Comparison of ENCODE assay signal across 16 cellular contexts in genomic region chr2:85095094-85095493, GRCh38. TPM values are rescaled to one million over a fixed set of nuclear protein-coding genes. Genes with fewer than 3 reads are reported as not detected.
DNase-seq lines count a peak whose midpoint lies in the region; FAIRE-seq and TF ChIP-seq lines count a peak whose summit lies in the region.
"Had no signal": no experiment of that assay in that cellular context is flagged by ENCODE, and none has a peak within 500 bp of the region (broad histone marks: within the 10 kb centered on the region; RNA-seq: fewer than 3 reads in every experiment).

No MANE protein-coding gene starts in this region.

- DNase-seq in EL = peak; percentile 33
- peak; percentile 8 for DNase-seq in M059J (ENCODE audit: low read depth)
- DNase-seq in choroid plexus epithelial cell (ENCODE audit: low read depth) = peak; percentile 49
- peak; percentile 37 for DNase-seq in mesenchymal stem cell
- DNase-seq in NCI-H1092 (lab: John Stamatoyannopoulos, UW) = no peak
- no peak for DNase-seq in amniotic stem cell (lab: John Stamatoyannopoulos, UW)
- DNase-seq in small intestine = no peak
- DNase-seq: NCI-H1048; NCI-H1694; NCI-H2107; NCI-H69; NK-92 treated with Interleukin-12 subunit alpha and Interleukin-12 subunit beta, amount 100 ng/mL, for 24 hours; SIG-M5 had no signal

- H2BK12ac ChIP-seq in mesenchymal stem cell (ENCODE audit: low read length in 2 of 2) = no peak overlapping the region

- no peak for FAIRE-seq in small intestine (lab: Jason Lieb, UNC)
- FAIRE-seq: GM18507 had no signal

- no peak overlapping the region for H3K18ac ChIP-seq in mesenchymal stem cell (ENCODE audit: low read depth in 1 of 2, low read length in 2 of 2)

- no peak overlapping the region for H2BK120ac ChIP-seq in mesenchymal stem cell (ENCODE audit: low read depth, low read length)

- no peak overlapping the region for H3K23ac ChIP-seq in mesenchymal stem cell (ENCODE audit: low read length in 2 of 2)

- H2AFZ ChIP-seq in mesenchymal stem cell (ENCODE audit: low read depth, low read length) = no peak overlapping the region
- H2AFZ ChIP-seq: PC-9 had no signal

- no peak for TF ChIP-seq CTCF in choroid plexus epithelial cell (conservative IDR thresholded peaks at IDR 0.05; ENCODE audit: low read depth, low read length)

- H3K36me3 ChIP-seq in mesenchymal stem cell (ENCODE audit: control insufficient read depth in 1 of 2, insufficient read depth in 2 of 2, low read depth in 1 of 2, low read length in 2 of 2) (no peaks in the 10 kb centered on the region), small intestine (ENCODE audit: control insufficient read depth in 2 of 2, insufficient read depth in 2 of 2, low read length in 2 of 2) (no peaks in the 10 kb centered on the region)
- H3K36me3 ChIP-seq: BLaER1 had no signal

- H3K9ac ChIP-seq in mesenchymal stem cell (ENCODE audit: low read length) = no peak overlapping the region
- H3K9ac ChIP-seq: BLaER1 had no signal

- H3K27me3 ChIP-seq in mesenchymal stem cell (ENCODE audit: control insufficient read depth in 1 of 2, insufficient read depth in 1 of 2, low read length in 2 of 2) (peaks cover 8 to 9% of the 10 kb centered on the region in 2 experiments), small intestine (ENCODE audit: control insufficient read depth in 2 of 2, insufficient read depth in 2 of 2, low read length in 2 of 2) (no peaks in the 10 kb centered on the region)
- H3K27me3 ChIP-seq: BLaER1 had no signal

- no peak overlapping the region for H2AK5ac ChIP-seq in mesenchymal stem cell (ENCODE audit: low read length, severe bottlenecking)

- peaks cover 7% of the 10 kb centered on the region for H3K9me3 ChIP-seq in mesenchymal stem cell (ENCODE audit: control insufficient read depth, low read length)
- no peaks in the 10 kb centered on the region for H3K9me3 ChIP-seq in small intestine (ENCODE audit: control insufficient read depth, low read depth)

- H3K4ac ChIP-seq in mesenchymal stem cell (ENCODE audit: low read depth in 1 of 2, low read length in 2 of 2) = no peak overlapping the region

- WGBS in mesenchymal stem cell = 79% methylated on average over 2 of the region's 2 CpGs
- 71 to 83% (median 71%) methylated on average over 2 of the region's 2 CpGs for WGBS in small intestine, 3 donors

- H4K8ac ChIP-seq in mesenchymal stem cell (ENCODE audit: low read length) = no peak overlapping the region

- no peaks in the 10 kb centered on the region for H3K79me1 ChIP-seq in mesenchymal stem cell (replicated peaks; ENCODE audit: low read length, poor library complexity, severe bottlenecking)

- no peak overlapping the region for H3K14ac ChIP-seq in mesenchymal stem cell (ENCODE audit: low read length in 2 of 2)

- no peak overlapping the region for H2BK5ac ChIP-seq in mesenchymal stem cell (ENCODE audit: low read depth, low read length, poor library complexity, severe bottlenecking)

- H3K4me2 ChIP-seq in mesenchymal stem cell (ENCODE audit: low read length, poor library complexity, severe bottlenecking) = no peak overlapping the region
- H3K4me2 ChIP-seq: BLaER1, PC-9 had no signal

- H2BK15ac ChIP-seq in mesenchymal stem cell (ENCODE audit: low read depth, poor library complexity, severe bottlenecking) = no peak overlapping the region

- H3K4me3 ChIP-seq in choroid plexus epithelial cell (ENCODE audit: low read depth, low read length) (no peak overlapping the region), mesenchymal stem cell (ENCODE audit: insufficient read depth in 1 of 2, low read depth in 1 of 2, low read length in 2 of 2) (no peak overlapping the region), small intestine (ENCODE audit: low read depth in 1 of 2, low read length in 2 of 2) (no peak overlapping the region)
- H3K4me3 ChIP-seq: BLaER1, PC-9 had no signal

- H3K4me1 ChIP-seq in mesenchymal stem cell (ENCODE audit: control insufficient read depth, insufficient read depth, low read depth, low read length) = no peaks in the 10 kb centered on the region
- no peaks in the 10 kb centered on the region for H3K4me1 ChIP-seq in small intestine (ENCODE audit: control insufficient read depth in 2 of 2, insufficient read depth in 1 of 2, low read depth in 1 of 2, low read length in 1 of 2)

- H4K91ac ChIP-seq in mesenchymal stem cell (ENCODE audit: low read length) = no peak overlapping the region

- no peak overlapping the region for H3K27ac ChIP-seq in mesenchymal stem cell (ENCODE audit: low read length, poor library complexity, severe bottlenecking)
- H3K27ac ChIP-seq in small intestine (ENCODE audit: low read depth in 1 of 2, low read length in 1 of 2) = no peak overlapping the region
- H3K27ac ChIP-seq: BLaER1 had no signal

RNA-seq across cellular contexts. Expression of gene TCF7L1, which starts 38.1 kb away (rescaled TPM):
- 0.05 TPM in 1 of 2 replicates, not detected in the other for total RNA-seq in M059J (2014; rRNA removed; shearing (Covaris generic))
- 18.8 TPM for polyA plus RNA-seq in mesenchymal stem cell (2013, experiment 1 of 2)
- polyA plus RNA-seq in mesenchymal stem cell (2013, experiment 2 of 2) = 18.2 TPM
- 1 to 10 TPM in 2 of 3 donors, under 1 TPM in 1; 0.45 to 4.6 (median 1.9) TPM for polyA plus RNA-seq in small intestine

Comparison
In these comparisons a context has a peak if more than half of its experiments do, and no peak if none do; other contexts are left out.
1. DNase-seq: peak in EL (single experiment), M059J (single experiment), choroid plexus epithelial cell (single experiment) and mesenchymal stem cell (single experiment); none in NCI-H1092 (single experiment), amniotic stem cell (single experiment) and small intestine (single experiment).